ENCODE assay signal across 16 cellular contexts in genomic region chr9:112644449-112644965, GRCh38.
"Had no signal": no experiment of that assay in that cellular context is flagged by ENCODE, and none has a peak within 500 bp of the region (broad histone marks: within the 10 kb centered on the region; RNA-seq: fewer than 3 reads in every experiment).

No MANE protein-coding gene starts in this region.

- H3K4me1 Mint-ChIP-seq: activated CD4-positive, alpha-beta T cell treated with anti-CD3 and anti-CD28 coated beads, Interleukin-2, amount 10 ng/mL, durations not matched to agents 24 days and 14 days; naive B cell had no signal

- DNase-seq: activated CD4-positive, alpha-beta T cell treated with anti-CD3 and anti-CD28 coated beads, Interleukin-2, amount 10 ng/mL, durations not matched to agents 24 days and 14 days; activated CD4-positive, CD25-positive, alpha-beta regulatory T cell; activated CD8-positive, alpha-beta memory T cell treated with anti-CD3 and anti-CD28 coated beads, Interleukin-2, amount 50 U/mL, for 48 hours; activated gamma-delta T cell treated with Interleukin-2 at 50 U/mL for 16 hours; erythroblast; kidney; left lung; naive B cell; pancreas; sigmoid colon; spleen; T-helper 17 cell; upper lobe of right lung had no signal

- H3K27me3 Mint-ChIP-seq: activated CD4-positive, alpha-beta T cell treated with anti-CD3 and anti-CD28 coated beads, Interleukin-2, amount 10 ng/mL, durations not matched to agents 24 days and 14 days; activated naive CD8-positive, alpha-beta T cell; naive B cell; T-helper 17 cell had no signal

- H3K9me3 ChIP-seq: pancreas, upper lobe of right lung had no signal

- H3K36me3 ChIP-seq: pancreas, thoracic aorta, upper lobe of right lung had no signal

- H3K4me3 Mint-ChIP-seq: activated CD4-positive, alpha-beta T cell treated with anti-CD3 and anti-CD28 coated beads, Interleukin-2, amount 10 ng/mL, durations not matched to agents 24 days and 14 days; activated naive CD8-positive, alpha-beta T cell; naive B cell; T-helper 17 cell had no signal

- FAIRE-seq: kidney, pancreas, TTC549 had no signal

- H3K27me3 ChIP-seq: left lung, pancreas, sigmoid colon, spleen, upper lobe of right lung had no signal

- ATAC-seq: left lung, pancreas, T-helper 17 cell, upper lobe of right lung had no signal

- H3K4me1 ChIP-seq: left lung, pancreas, sigmoid colon, spleen, upper lobe of right lung had no signal

- H3K27ac ChIP-seq: left lung, pancreas, sigmoid colon, spleen, thoracic aorta, upper lobe of right lung had no signal

- H3K27ac Mint-ChIP-seq: activated CD4-positive, alpha-beta T cell treated with anti-CD3 and anti-CD28 coated beads, Interleukin-2, amount 10 ng/mL, durations not matched to agents 24 days and 14 days; activated naive CD8-positive, alpha-beta T cell; naive B cell; T-helper 17 cell had no signal

- H3K4me3 ChIP-seq: left lung, pancreas, sigmoid colon, spleen, thoracic aorta, upper lobe of right lung had no signal
